ENCODE assay signal across 8 cellular contexts in genomic region chr2:60550151-60550983, GRCh38. TPM values are rescaled to one million over a fixed set of nuclear protein-coding genes. Genes with fewer than 3 reads are reported as not detected.
DNase-seq lines count a peak whose midpoint lies in the region; ATAC-seq and TF ChIP-seq lines count a peak whose summit lies in the region.

No MANE protein-coding gene starts in this region.

- H3K9me3 ChIP-seq in aorta (ENCODE audit: control insufficient read depth, low read length): peaks cover under 1% of the 10 kb centered on the region

- peaks cover 43 to 57% of the 10 kb centered on the region in 2 donors for H3K27me3 Mint-ChIP-seq in natural killer cell (ENCODE audit: low read depth in 2 of 2)

- H3K4me3 ChIP-seq in fibroblast of mammary gland (ENCODE audit: control insufficient read depth, low read depth, low read length): peak overlapping the region; percentile 50
- peak overlapping the region; percentile 51 to 61 for H3K4me3 ChIP-seq in aorta (ENCODE audit: low read length in 2 of 2)

- H3K27ac ChIP-seq in aorta (ENCODE audit: low read depth in 1 of 2, low read length in 2 of 2): no peak overlapping the region

- WGBS in aorta, 2 donors: 0 to 1% methylated on average over 53 to 65 of the region's 65 CpGs

- ATAC-seq in GM19455 (IDR thresholded peaks at IDR 0.05; ENCODE audit: unreplicated experiment): peak; percentile 48
- ATAC-seq in HG03521 (IDR thresholded peaks at IDR 0.05; ENCODE audit: unreplicated experiment): peak; percentile 53
- peak; percentile 53 to 67 (median 62) for ATAC-seq in natural killer cell
- ATAC-seq in aorta (ENCODE audit: low FRiP score): peak; percentile 49

- TF ChIP-seq CTCF in fibroblast of mammary gland (conservative IDR thresholded peaks at IDR 0.05; ENCODE audit: control insufficient read depth, insufficient read depth, low read depth, low read length) (peak; percentile 42), natural killer cell (IDR thresholded peaks at IDR 0.05) (peak; percentile 40)

- intact Hi-C loops in natural killer cell (cut with micrococcal nuclease) (no loop called here), aorta (cut with DNase I) (no loop called here)

- H3K27ac Mint-ChIP-seq in natural killer cell: peak overlapping the region in 1 of 2 donors; percentile 73

- no peaks in the 10 kb centered on the region for H3K4me1 ChIP-seq in aorta (ENCODE audit: control insufficient read depth in 1 of 2, insufficient read depth in 2 of 2, low read length in 2 of 2)

- peak overlapping the region; percentile 90 for H3K4me3 Mint-ChIP-seq in natural killer cell

- H3K4me1 Mint-ChIP-seq in natural killer cell: peaks cover 16 to 46% of the 10 kb centered on the region in 2 donors

- H3K27me3 ChIP-seq in aorta (ENCODE audit: control insufficient read depth in 1 of 2, insufficient read depth in 2 of 2, low read length in 1 of 2): peaks cover 0 to 5% of the 10 kb centered on the region in 2 donors

- H3K36me3 ChIP-seq in aorta (ENCODE audit: control insufficient read depth in 1 of 2, insufficient read depth in 2 of 2, low read length in 1 of 2): no peaks in the 10 kb centered on the region

- no peaks in the 10 kb centered on the region for H3K9me3 Mint-ChIP-seq in natural killer cell

- no peaks in the 10 kb centered on the region for H3K36me3 Mint-ChIP-seq in natural killer cell

- DNase-seq in DMS114 treated with DMSO at 0.1 percent for 48 hours (lab: John Stamatoyannopoulos, UW; ENCODE audit: unreplicated experiment) (peak; percentile 57), NCI-H526 (lab: John Stamatoyannopoulos, UW) (peak; percentile 85 to 94), fibroblast of mammary gland (ENCODE audit: low read depth) (peak; percentile 56), natural killer cell (peak; percentile 24), aorta (peak; percentile 71 to 77)
- DNase-seq in activated T-cell treated with anti-CD3 and anti-CD28 coated beads, Interleukin-2, amount 50 U/mL, for 1 hour: peak; percentile 38

RNA-seq across cellular contexts. Expression of gene BCL11A, which starts 3.1 kb away (rescaled TPM):
- total RNA-seq in natural killer cell (1 to 10 TPM; 2.6 to 3.5 (median 3.0) TPM), aorta (1 to 10 TPM in 1 of 2 donors, under 1 TPM in 1; 0.97 to 2.0 TPM)
- 1 to 10 TPM in 1 of 2 donors, not detected in 1; 4.4 TPM for polyA plus RNA-seq in aorta

Comparison
In these comparisons a context has a peak if more than half of its experiments do, and no peak if none do; other contexts are left out.
1. DNase-seq: peak in every context shown above with its lines; median percentile 90 in NCI-H526; 74 in aorta; 57 in DMS114 treated with DMSO at 0.1 percent for 48 hours; 56 in fibroblast of mammary gland; 38 in activated T-cell treated with anti-CD3 and anti-CD28 coated beads, Interleukin-2, amount 50 U/mL, for 1 hour; 24 in natural killer cell.